In the genomic region with DNA sequence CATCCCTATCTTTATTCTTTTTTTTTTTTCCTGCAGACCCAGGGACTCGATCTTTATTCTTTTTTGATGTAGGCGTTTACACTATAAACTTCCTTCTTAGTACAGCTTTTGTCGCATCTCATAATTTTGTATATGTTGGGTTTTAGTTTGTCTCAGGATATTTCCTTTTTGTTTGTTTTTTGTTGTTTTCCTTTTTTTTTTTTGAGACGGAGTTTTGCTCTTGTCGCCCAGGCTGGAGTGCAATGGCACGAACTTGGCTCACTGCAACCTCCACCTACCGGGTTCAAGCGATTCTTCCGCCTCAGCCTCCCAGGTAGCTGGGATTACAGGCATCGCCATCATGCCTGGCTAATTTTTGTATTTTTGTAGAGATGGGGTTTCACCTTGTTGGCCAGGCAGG, we compare ENCODE assay signal across 1 cellular context.
A peak's percentile ranks its signal among the peaks of the same experiment; 100 is the strongest.
TF ChIP-seq lines count a peak whose summit lies in the region.

No MANE protein-coding gene starts in this region.

TF ChIP-seq in HepG2, 621 proteins besides CTCF, POLR2A, EP300 and RAD21:
- TF ChIP-seq ZBTB38 (CRISPR knock-in tag; IDR thresholded peaks at IDR 0.05) (peak; percentile 39; the same call in 1 of the 2 replicates), ZNF441 (CRISPR knock-in tag; IDR thresholded peaks at IDR 0.05; ENCODE audit: borderline replicate concordance) (peak; percentile 92; the same call in 1 of the 2 replicates)
